ENCODE assay signal across 8 cellular contexts in genomic region chr6:30744054-30744805, GRCh38. TPM values are rescaled to one million over a fixed set of nuclear protein-coding genes. Genes with fewer than 3 reads are reported as not detected.
A peak's percentile ranks its signal among the peaks of the same experiment; 100 is the strongest.
DNase-seq lines count a peak whose midpoint lies in the region; ATAC-seq, FAIRE-seq and TF ChIP-seq lines count a peak whose summit lies in the region.

TSS of gene IER3 (minus strand) at chr6:30744547. CDS start at chr6:30744518, 29 bp downstream.

- peak; percentile 58 for ATAC-seq in stimulated activated naive CD8-positive, alpha-beta T cell treated with anti-CD3 and anti-CD28 coated beads, Interleukin-15, amount 100 ng/mL, for 72 hours
- no peak for ATAC-seq in HG03039 (IDR thresholded peaks at IDR 0.05; ENCODE audit: unreplicated experiment)

- peaks cover 16% of the 10 kb centered on the region; the same call in 1 of the 2 replicates for H3K36me3 ChIP-seq in ES-I3 (ENCODE audit: insufficient read depth, low read length)
- no peaks in the 10 kb centered on the region for H3K36me3 ChIP-seq in neural cell (ENCODE audit: insufficient read depth, low read length)

- H3K27ac ChIP-seq in neural cell (ENCODE audit: low read length), result no peak within 1 kb of the TSS

- peak; percentile 43 for TF ChIP-seq RAD21 in neural cell (conservative IDR thresholded peaks at IDR 0.05)

- H3K79me2 ChIP-seq in neural cell (replicated peaks; ENCODE audit: insufficient read depth, low read length), result peaks cover 14% of the 10 kb centered on the region

- H3K4me1 Mint-ChIP-seq in stimulated activated naive CD8-positive, alpha-beta T cell treated with anti-CD3 and anti-CD28 coated beads, Interleukin-15, amount 100 ng/mL, for 72 hours, result peaks cover 70% of the 10 kb centered on the region

- no peak within 1 kb of the TSS for H2AFZ ChIP-seq in neural cell (ENCODE audit: low read depth, low read length)

- peak within 1 kb of the TSS; percentile 91 for H3K4me3 ChIP-seq in fibroblast of villous mesenchyme (ENCODE audit: low read depth, low read length)
- peak within 1 kb of the TSS; percentile 90 for H3K4me3 ChIP-seq in neural cell (ENCODE audit: low read length)

- DNase-seq in HS-5 (ENCODE audit: low read depth), result peak; percentile 87
- peak; percentile 91 for DNase-seq in RCC 7860 (ENCODE audit: low spot score)
- DNase-seq in activated effector memory CD4-positive, alpha-beta T cell treated with Interleukin-2 at 50 U/mL for 16 hours, result peak; percentile 60
- DNase-seq in fibroblast of villous mesenchyme (ENCODE audit: low read depth), result peak; percentile 95
- DNase-seq in stimulated activated naive CD8-positive, alpha-beta T cell treated with anti-CD3 and anti-CD28 coated beads, Interleukin-15, amount 100 ng/mL, for 72 hours, result peak; percentile 88 to 91

- H3K9ac ChIP-seq in ES-I3 (ENCODE audit: low read depth, low read length) (peak within 1 kb of the TSS; percentile 85), neural cell (ENCODE audit: low read length) (peak within 1 kb of the TSS; percentile 16)

- no peaks in the 10 kb centered on the region for H3K9me3 ChIP-seq in ES-I3 (ENCODE audit: control insufficient read depth, insufficient read depth, low read length)
- H3K9me3 ChIP-seq in neural cell (ENCODE audit: low read length), result no peaks in the 10 kb centered on the region

- peak within 1 kb of the TSS; percentile 91 to 97 for H3K4me3 Mint-ChIP-seq in stimulated activated naive CD8-positive, alpha-beta T cell treated with anti-CD3 and anti-CD28 coated beads, Interleukin-15, amount 100 ng/mL, for 72 hours

- peak; percentile 64 for FAIRE-seq in RCC 7860 (lab: Jason Lieb, UNC)

- peak within 1 kb of the TSS; percentile 93 to 97 for H3K27ac Mint-ChIP-seq in stimulated activated naive CD8-positive, alpha-beta T cell treated with anti-CD3 and anti-CD28 coated beads, Interleukin-15, amount 100 ng/mL, for 72 hours

- H3K4me1 ChIP-seq in ES-I3 (ENCODE audit: insufficient read depth, low read length), result peaks cover 21% of the 10 kb centered on the region; the same call in 1 of the 2 replicates

- H3F3A ChIP-seq in neural cell (ENCODE audit: insufficient read depth, low read length, poor library complexity, severe bottlenecking), result no peaks in the 10 kb centered on the region

- no peak within 1 kb of the TSS for H3K4me2 ChIP-seq in neural cell (ENCODE audit: low read length)

- H4K20me1 ChIP-seq in neural cell (ENCODE audit: insufficient read depth), result no peaks in the 10 kb centered on the region

- H3K27me3 Mint-ChIP-seq in stimulated activated naive CD8-positive, alpha-beta T cell treated with anti-CD3 and anti-CD28 coated beads, Interleukin-15, amount 100 ng/mL, for 72 hours, result no peaks in the 10 kb centered on the region

- no peak for TF ChIP-seq EP300 in neural cell (conservative IDR thresholded peaks at IDR 0.05; ENCODE audit: poor library complexity, severe bottlenecking)

- no peaks in the 10 kb centered on the region for H3K9me3 Mint-ChIP-seq in stimulated activated naive CD8-positive, alpha-beta T cell treated with anti-CD3 and anti-CD28 coated beads, Interleukin-15, amount 100 ng/mL, for 72 hours

- TF ChIP-seq CTCF in fibroblast of villous mesenchyme (IDR thresholded peaks at IDR 0.05; ENCODE audit: insufficient read depth, low read depth, low read length) (peak; percentile 65), neural cell (IDR thresholded peaks at IDR 0.05; ENCODE audit: poor library complexity, severe bottlenecking) (peak; percentile 66)

- no peaks in the 10 kb centered on the region for H3K9me2 ChIP-seq in neural cell (ENCODE audit: insufficient read depth, low read length)

- H3K27me3 ChIP-seq in neural cell (ENCODE audit: insufficient read depth, low read depth, low read length), result peaks cover 20% of the 10 kb centered on the region

TF ChIP-seq in neural cell, 6 proteins besides CTCF, POLR2A, EP300 and RAD21:
- TF ChIP-seq TAF1 (IDR thresholded peaks at IDR 0.05; ENCODE audit: low read depth) (no peak), SMC3 (conservative IDR thresholded peaks at IDR 0.05; ENCODE audit: poor library complexity) (peak; percentile 59), POLR2AphosphoS5 (IDR thresholded peaks at IDR 0.05) (no peak)

RNA-seq across cellular contexts. Expression of gene IER3, which starts in this region (rescaled TPM):
- total RNA-seq in fibroblast of villous mesenchyme, result 132 and 187 TPM in 2 replicates
- 1.3 and 3.0 TPM in 2 replicates for polyA plus RNA-seq in neural cell
- 0.49 and 0.69 TPM in 2 replicates for polyA minus RNA-seq in neural cell
